Comparison of ENCODE assay signal across 25 cellular contexts in genomic region chr20:58004900-58005299, GRCh38.
"Had no signal": no experiment of that assay in that cellular context is flagged by ENCODE, and none has a peak within 500 bp of the region (broad histone marks: within the 10 kb centered on the region; RNA-seq: fewer than 3 reads in every experiment).

No MANE protein-coding gene starts in this region.

- H3K27ac Mint-ChIP-seq: endodermal cell; mesothelial cell of epicardium; naive thymus-derived CD4-positive, alpha-beta T cell; neural progenitor cell; stimulated activated naive CD8-positive, alpha-beta T cell treated with anti-CD3 and anti-CD28 coated beads, Interleukin-15, amount 100 ng/mL, for 72 hours had no signal

- H3K4me3 Mint-ChIP-seq: endodermal cell; mesothelial cell of epicardium; naive thymus-derived CD4-positive, alpha-beta T cell; nephron; neural progenitor cell; stimulated activated naive CD8-positive, alpha-beta T cell treated with anti-CD3 and anti-CD28 coated beads, Interleukin-15, amount 100 ng/mL, for 72 hours had no signal

- H3K27me3 ChIP-seq: esophagus muscularis mucosa, gastroesophageal sphincter, heart left ventricle, hepatocyte, left lung, neural progenitor cell, right atrium auricular region, sigmoid colon, suprapubic skin, vagina had no signal

- H3K9me3 Mint-ChIP-seq: endodermal cell; mesothelial cell of epicardium; naive thymus-derived CD4-positive, alpha-beta T cell; nephron; neural progenitor cell; stimulated activated naive CD8-positive, alpha-beta T cell treated with anti-CD3 and anti-CD28 coated beads, Interleukin-15, amount 100 ng/mL, for 72 hours had no signal

- H3K36me3 Mint-ChIP-seq: mesothelial cell of epicardium; naive thymus-derived CD4-positive, alpha-beta T cell; neural progenitor cell had no signal

- H3K4me1 ChIP-seq: foreskin keratinocyte, left lung, parathyroid adenoma, prostate gland, sigmoid colon had no signal

- ATAC-seq: foreskin keratinocyte; gastroesophageal sphincter; heart left ventricle; left lung; naive thymus-derived CD4-positive, alpha-beta T cell; stimulated activated naive CD8-positive, alpha-beta T cell treated with anti-CD3 and anti-CD28 coated beads, Interleukin-15, amount 100 ng/mL, for 72 hours had no signal

- H3K4me1 Mint-ChIP-seq: endodermal cell; mesothelial cell of epicardium; naive thymus-derived CD4-positive, alpha-beta T cell; stimulated activated naive CD8-positive, alpha-beta T cell treated with anti-CD3 and anti-CD28 coated beads, Interleukin-15, amount 100 ng/mL, for 72 hours had no signal

- H3K9me3 ChIP-seq: esophagus muscularis mucosa, gastroesophageal sphincter, heart left ventricle, left lung, prostate gland, right atrium auricular region, sigmoid colon, suprapubic skin, vagina had no signal

- DNase-seq: effector CD8-positive, alpha-beta T cell; endodermal cell; foreskin keratinocyte; heart left ventricle; kidney; left lung; mesenchymal stem cell; naive thymus-derived CD4-positive, alpha-beta T cell; sigmoid colon; stimulated activated CD4-positive, alpha-beta T cell treated with anti-CD3 and anti-CD28 coated beads, Interleukin-15, amount 100 ng/mL, for 24 hours; stimulated activated CD4-positive, alpha-beta T cell treated with anti-CD3 and anti-CD28 coated beads, Interleukin-2, amount 100 ng/mL, for 48 hours; stimulated activated naive CD4-positive, alpha-beta T cell; stimulated activated naive CD8-positive, alpha-beta T cell treated with anti-CD3 and anti-CD28 coated beads, Interleukin-15, amount 100 ng/mL, for 72 hours; trophoblast cell had no signal

- H3K27ac ChIP-seq: esophagus muscularis mucosa, foreskin keratinocyte, gastroesophageal sphincter, heart left ventricle, hepatocyte, left lung, neural progenitor cell, parathyroid adenoma, prostate gland, right atrium auricular region, sigmoid colon, suprapubic skin, vagina had no signal

- H3K36me3 ChIP-seq: esophagus muscularis mucosa, gastroesophageal sphincter, heart left ventricle, left lung, neural progenitor cell, prostate gland, right atrium auricular region, sigmoid colon, suprapubic skin, vagina had no signal

- H3K4me3 ChIP-seq: esophagus muscularis mucosa, gastroesophageal sphincter, heart left ventricle, hepatocyte, left lung, neural progenitor cell, prostate gland, right atrium auricular region, sigmoid colon, suprapubic skin, vagina had no signal
